In the genomic region with DNA sequence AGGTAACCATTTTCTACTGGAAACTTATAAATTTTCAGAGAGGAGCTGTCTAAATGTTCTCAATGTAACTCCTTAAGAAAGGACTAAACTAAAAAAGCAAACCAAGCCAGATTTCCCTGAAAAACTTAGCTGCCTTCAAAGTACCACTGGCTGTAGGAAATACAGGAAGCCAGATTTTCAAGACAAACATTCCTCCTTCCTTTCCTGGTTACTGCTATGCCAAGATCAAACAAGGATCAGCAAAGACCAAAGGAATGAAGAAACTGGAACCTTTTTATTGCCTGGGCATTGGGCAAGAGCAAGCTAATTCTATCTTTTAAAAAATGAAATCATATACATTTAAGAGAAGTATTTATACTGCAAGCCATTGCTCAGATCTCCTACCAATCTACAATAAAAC, we compare ENCODE assay signal across 1 cellular context.
TF ChIP-seq lines count a peak whose summit lies in the region.

No MANE protein-coding gene starts in this region.

TF ChIP-seq in HepG2, 621 proteins besides CTCF, POLR2A, EP300 and RAD21 (continued from another document):
- TF ChIP-seq ARID5B (CRISPR knock-in tag; IDR thresholded peaks at IDR 0.05) (0 out of 2 replicates have a peak, but pooled peaks have one; percentile 22), HNRNPH1 (optimal IDR thresholded peaks at IDR 0.05; ENCODE audit: low read depth, low read length) (no peak), STAT5B (CRISPR knock-in tag; IDR thresholded peaks at IDR 0.05) (no peak), GATAD2A (CRISPR knock-in tag; IDR thresholded peaks at IDR 0.05) (0 out of 2 replicates have a peak, but pooled peaks have one; percentile 13), TCF7 (IDR thresholded peaks at IDR 0.05; ENCODE audit: low read depth) (0 out of 2 replicates have a peak, but pooled peaks have one; percentile 17), ZBTB21 (CRISPR knock-in tag; IDR thresholded peaks at IDR 0.05) (no peak), ELF3 (CRISPR knock-in tag; IDR thresholded peaks at IDR 0.05) (no peak), KAT8 (CRISPR knock-in tag; IDR thresholded peaks at IDR 0.05) (no peak)
- TF ChIP-seq, protein P1, sequence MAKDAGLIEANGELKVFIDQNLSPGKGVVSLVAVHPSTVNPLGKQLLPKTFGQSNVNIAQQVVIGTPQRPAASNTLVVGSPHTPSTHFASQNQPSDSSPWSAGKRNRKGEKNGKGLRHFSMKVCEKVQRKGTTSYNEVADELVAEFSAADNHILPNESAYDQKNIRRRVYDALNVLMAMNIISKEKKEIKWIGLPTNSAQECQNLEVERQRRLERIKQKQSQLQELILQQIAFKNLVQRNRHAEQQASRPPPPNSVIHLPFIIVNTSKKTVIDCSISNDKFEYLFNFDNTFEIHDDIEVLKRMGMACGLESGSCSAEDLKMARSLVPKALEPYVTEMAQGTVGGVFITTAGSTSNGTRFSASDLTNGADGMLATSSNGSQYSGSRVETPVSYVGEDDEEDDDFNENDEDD (CRISPR knock-in tag; IDR thresholded peaks at IDR 0.05; ENCODE audit: borderline replicate concordance): no peak
- TF ChIP-seq, protein P2, sequence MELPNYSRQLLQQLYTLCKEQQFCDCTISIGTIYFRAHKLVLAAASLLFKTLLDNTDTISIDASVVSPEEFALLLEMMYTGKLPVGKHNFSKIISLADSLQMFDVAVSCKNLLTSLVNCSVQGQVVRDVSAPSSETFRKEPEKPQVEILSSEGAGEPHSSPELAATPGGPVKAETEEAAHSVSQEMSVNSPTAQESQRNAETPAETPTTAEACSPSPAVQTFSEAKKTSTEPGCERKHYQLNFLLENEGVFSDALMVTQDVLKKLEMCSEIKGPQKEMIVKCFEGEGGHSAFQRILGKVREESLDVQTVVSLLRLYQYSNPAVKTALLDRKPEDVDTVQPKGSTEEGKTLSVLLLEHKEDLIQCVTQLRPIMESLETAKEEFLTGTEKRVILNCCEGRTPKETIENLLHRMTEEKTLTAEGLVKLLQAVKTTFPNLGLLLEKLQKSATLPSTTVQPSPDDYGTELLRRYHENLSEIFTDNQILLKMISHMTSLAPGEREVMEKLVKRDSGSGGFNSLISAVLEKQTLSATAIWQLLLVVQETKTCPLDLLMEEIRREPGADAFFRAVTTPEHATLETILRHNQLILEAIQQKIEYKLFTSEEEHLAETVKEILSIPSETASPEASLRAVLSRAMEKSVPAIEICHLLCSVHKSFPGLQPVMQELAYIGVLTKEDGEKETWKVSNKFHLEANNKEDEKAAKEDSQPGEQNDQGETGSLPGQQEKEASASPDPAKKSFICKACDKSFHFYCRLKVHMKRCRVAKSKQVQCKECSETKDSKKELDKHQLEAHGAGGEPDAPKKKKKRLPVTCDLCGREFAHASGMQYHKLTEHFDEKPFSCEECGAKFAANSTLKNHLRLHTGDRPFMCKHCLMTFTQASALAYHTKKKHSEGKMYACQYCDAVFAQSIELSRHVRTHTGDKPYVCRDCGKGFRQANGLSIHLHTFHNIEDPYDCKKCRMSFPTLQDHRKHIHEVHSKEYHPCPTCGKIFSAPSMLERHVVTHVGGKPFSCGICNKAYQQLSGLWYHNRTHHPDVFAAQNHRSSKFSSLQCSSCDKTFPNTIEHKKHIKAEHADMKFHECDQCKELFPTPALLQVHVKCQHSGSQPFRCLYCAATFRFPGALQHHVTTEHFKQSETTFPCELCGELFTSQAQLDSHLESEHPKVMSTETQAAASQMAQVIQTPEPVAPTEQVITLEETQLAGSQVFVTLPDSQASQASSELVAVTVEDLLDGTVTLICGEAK (IDR thresholded peaks at IDR 0.05): no peak
- TF ChIP-seq, protein P2 (CRISPR knock-in tag; IDR thresholded peaks at IDR 0.05): no peak
- TF ChIP-seq, protein P3, sequence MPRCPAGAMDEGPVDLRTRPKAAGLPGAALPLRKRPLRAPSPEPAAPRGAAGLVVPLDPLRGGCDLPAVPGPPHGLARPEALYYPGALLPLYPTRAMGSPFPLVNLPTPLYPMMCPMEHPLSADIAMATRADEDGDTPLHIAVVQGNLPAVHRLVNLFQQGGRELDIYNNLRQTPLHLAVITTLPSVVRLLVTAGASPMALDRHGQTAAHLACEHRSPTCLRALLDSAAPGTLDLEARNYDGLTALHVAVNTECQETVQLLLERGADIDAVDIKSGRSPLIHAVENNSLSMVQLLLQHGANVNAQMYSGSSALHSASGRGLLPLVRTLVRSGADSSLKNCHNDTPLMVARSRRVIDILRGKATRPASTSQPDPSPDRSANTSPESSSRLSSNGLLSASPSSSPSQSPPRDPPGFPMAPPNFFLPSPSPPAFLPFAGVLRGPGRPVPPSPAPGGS (CRISPR knock-in tag; IDR thresholded peaks at IDR 0.05): no peak
- TF ChIP-seq, protein P4, sequence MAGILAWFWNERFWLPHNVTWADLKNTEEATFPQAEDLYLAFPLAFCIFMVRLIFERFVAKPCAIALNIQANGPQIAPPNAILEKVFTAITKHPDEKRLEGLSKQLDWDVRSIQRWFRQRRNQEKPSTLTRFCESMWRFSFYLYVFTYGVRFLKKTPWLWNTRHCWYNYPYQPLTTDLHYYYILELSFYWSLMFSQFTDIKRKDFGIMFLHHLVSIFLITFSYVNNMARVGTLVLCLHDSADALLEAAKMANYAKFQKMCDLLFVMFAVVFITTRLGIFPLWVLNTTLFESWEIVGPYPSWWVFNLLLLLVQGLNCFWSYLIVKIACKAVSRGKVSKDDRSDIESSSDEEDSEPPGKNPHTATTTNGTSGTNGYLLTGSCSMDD (CRISPR knock-in tag; IDR thresholded peaks at IDR 0.05): no peak
